In the genomic region with DNA sequence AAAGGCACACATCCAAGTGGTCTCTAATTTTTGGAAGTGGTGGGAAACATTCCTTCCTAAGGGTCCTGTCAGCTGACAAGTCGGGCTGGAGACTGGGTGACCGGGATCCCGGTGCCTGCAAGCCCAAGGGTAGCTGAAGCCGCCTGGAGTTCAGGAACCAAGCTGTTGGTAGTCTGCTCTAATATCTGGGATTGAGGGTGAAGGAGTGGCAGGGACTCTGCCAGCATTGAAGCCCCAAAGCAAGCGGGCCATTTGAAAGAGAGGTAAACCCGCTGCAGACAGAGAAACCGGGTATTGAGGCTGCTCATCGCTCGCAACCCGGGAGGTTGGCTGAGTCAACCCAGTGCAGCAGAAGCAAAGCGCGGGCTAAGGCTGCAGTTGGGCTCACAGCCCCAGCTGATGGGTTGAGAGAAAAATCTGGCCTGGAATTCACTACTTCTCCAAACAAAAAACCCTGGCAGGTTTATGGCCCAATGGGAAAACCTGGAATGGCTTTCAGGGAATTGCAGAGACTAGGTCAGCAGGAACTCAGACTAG, we compare ENCODE assay signal across 8 cellular contexts. TPM values are rescaled to one million over a fixed set of nuclear protein-coding genes. Genes with fewer than 3 reads are reported as not detected.
A peak's percentile ranks its signal among the peaks of the same experiment; 100 is the strongest.
DNase-seq lines count a peak whose midpoint lies in the region; ATAC-seq and TF ChIP-seq lines count a peak whose summit lies in the region.

No MANE protein-coding gene starts in this region.

- WGBS in psoas muscle, 3 donors = 4 to 5% (median 4%) methylated on average over 12 of the region's 12 CpGs

- peak overlapping the region; percentile 89 for H2AFZ ChIP-seq in GM23338

- TF ChIP-seq CTCF in GM23338 (conservative IDR thresholded peaks at IDR 0.05; ENCODE audit: low read depth in 2 of 2) = no peak
- no peak for TF ChIP-seq CTCF in right atrium auricular region (IDR thresholded peaks at IDR 0.05)
- no peak for TF ChIP-seq CTCF in psoas muscle (IDR thresholded peaks at IDR 0.05)

- POLR2A ChIA-PET in CD8-positive, alpha-beta memory T cell (lab: Charles Lee) = no interaction called here

- H3K9me2 ChIP-seq in GM23338 (ENCODE audit: insufficient read depth) = no peaks in the 10 kb centered on the region

- peak; percentile 86 for DNase-seq in AG08395 (ENCODE audit: low spot score)
- peak; percentile 97 for DNase-seq in GM23338 (ENCODE audit: low spot score)
- DNase-seq in NCI-H2227 treated with DMSO at 0.1 percent for 48 hours (lab: John Stamatoyannopoulos, UW) = peak; percentile 91
- DNase-seq in amygdala (lab: John Stamatoyannopoulos, UW) = peak in 38 of 56 donors; percentile 2 to 57 (median 12)
- DNase-seq in right atrium auricular region (ENCODE audit: low spot score) = no peak
- DNase-seq in psoas muscle = peak; percentile 36 to 56
- DNase-seq in epidermal melanocyte (ENCODE audit: insufficient read length, low spot score) = no peak
- DNase-seq in CD8-positive, alpha-beta memory T cell = no peak

- H3K27ac ChIP-seq in GM23338 (ENCODE audit: low read depth) (no peak overlapping the region), right atrium auricular region (no peak overlapping the region), psoas muscle (no peak overlapping the region)
- no peak overlapping the region for H3K27ac ChIP-seq in CD8-positive, alpha-beta memory T cell (ENCODE audit: low read depth, low read length)

- no peaks in the 10 kb centered on the region for H3K36me3 ChIP-seq in GM23338 (ENCODE audit: insufficient read depth)
- no peaks in the 10 kb centered on the region for H3K36me3 ChIP-seq in right atrium auricular region
- no peaks in the 10 kb centered on the region for H3K36me3 ChIP-seq in psoas muscle (ENCODE audit: insufficient read depth in 1 of 2, low read depth in 1 of 2)
- no peaks in the 10 kb centered on the region for H3K36me3 ChIP-seq in CD8-positive, alpha-beta memory T cell (ENCODE audit: insufficient read depth, low read length)

- no peaks in the 10 kb centered on the region for H3K9me3 ChIP-seq in right atrium auricular region
- no peaks in the 10 kb centered on the region for H3K9me3 ChIP-seq in psoas muscle
- H3K9me3 ChIP-seq in CD8-positive, alpha-beta memory T cell (ENCODE audit: low read length) = no peaks in the 10 kb centered on the region

- no peaks in the 10 kb centered on the region for H3K79me2 ChIP-seq in GM23338 (replicated peaks; ENCODE audit: insufficient read depth)

- H3K27me3 Mint-ChIP-seq in GM23338 (ENCODE audit: insufficient read depth, low read depth, poor library complexity) = no peaks in the 10 kb centered on the region
- H3K27me3 Mint-ChIP-seq in CD8-positive, alpha-beta memory T cell = peaks cover 46 to 65% of the 10 kb centered on the region in 2 donors

- H3K27me3 ChIP-seq in GM23338 (ENCODE audit: insufficient read depth) (peaks cover 25% of the 10 kb centered on the region), right atrium auricular region (peaks cover 0 to 6% of the 10 kb centered on the region in 2 donors), psoas muscle (ENCODE audit: insufficient read depth in 3 of 3, low read length in 2 of 3) (peaks cover 0 to 26% (median 8%) of the 10 kb centered on the region in 3 donors)
- H3K27me3 ChIP-seq in CD8-positive, alpha-beta memory T cell (ENCODE audit: insufficient read depth, low read length, poor library complexity, severe bottlenecking) = peaks cover 21% of the 10 kb centered on the region

- no peaks in the 10 kb centered on the region for H3F3A ChIP-seq in GM23338 (replicated peaks; ENCODE audit: low read depth)

- ATAC-seq in GM23338 = peak; percentile 98
- ATAC-seq in psoas muscle = peak in 3 of 4 donors; percentile 50 to 71 (median 59)

- H3K4me1 ChIP-seq in GM23338 (ENCODE audit: insufficient read depth) (0 out of 2 replicates have a peak, but pooled peaks cover 4% of the 10 kb centered on the region), right atrium auricular region (peaks cover 0 to 10% of the 10 kb centered on the region in 2 donors), psoas muscle (no peaks in the 10 kb centered on the region)
- H3K4me1 ChIP-seq in CD8-positive, alpha-beta memory T cell (ENCODE audit: insufficient read depth, low read length) = no peaks in the 10 kb centered on the region

- H3K27ac Mint-ChIP-seq in GM23338 = no peak overlapping the region
- no peak overlapping the region for H3K27ac Mint-ChIP-seq in CD8-positive, alpha-beta memory T cell

- H4K20me1 ChIP-seq in GM23338 (replicated peaks; ENCODE audit: insufficient read depth) = no peaks in the 10 kb centered on the region

- H3K4me2 ChIP-seq in GM23338 = peak overlapping the region; percentile 78

- H3K4me3 ChIP-seq in GM23338 (peak overlapping the region; percentile 56), right atrium auricular region (peak overlapping the region; percentile 16 to 38), psoas muscle (peak overlapping the region; percentile 38)
- no peak overlapping the region for H3K4me3 ChIP-seq in CD8-positive, alpha-beta memory T cell (ENCODE audit: low read length)

- no peaks in the 10 kb centered on the region for H3K9me3 Mint-ChIP-seq in GM23338
- H3K9me3 Mint-ChIP-seq in CD8-positive, alpha-beta memory T cell = no peaks in the 10 kb centered on the region

- intact Hi-C loops in psoas muscle (cut with DNase I) = no loop called here

- CTCF ChIA-PET in CD8-positive, alpha-beta memory T cell (lab: Charles Lee) = interaction anchor here (1.8 kb wide), 1 partner anchor 185 kb away, joined by 5 read pairs; no protein-coding TSS in a partner anchor

- peak overlapping the region; percentile 82 for H3K4me3 Mint-ChIP-seq in GM23338
- peak overlapping the region in 1 of 7 donors; percentile 13 for H3K4me3 Mint-ChIP-seq in CD8-positive, alpha-beta memory T cell

- no peaks in the 10 kb centered on the region for H3K36me3 Mint-ChIP-seq in GM23338 (ENCODE audit: low read depth)
- no peaks in the 10 kb centered on the region for H3K36me3 Mint-ChIP-seq in CD8-positive, alpha-beta memory T cell

- H3K4me1 Mint-ChIP-seq in GM23338 = peaks cover 4% of the 10 kb centered on the region; the same call in 2 of the 3 replicates
- peaks cover 0 to 11% (median 0%) of the 10 kb centered on the region in 3 donors for H3K4me1 Mint-ChIP-seq in CD8-positive, alpha-beta memory T cell

TF ChIP-seq in GM23338, 12 proteins besides CTCF, POLR2A, EP300 and RAD21 (continues in another document):
- TF ChIP-seq, protein P1, sequence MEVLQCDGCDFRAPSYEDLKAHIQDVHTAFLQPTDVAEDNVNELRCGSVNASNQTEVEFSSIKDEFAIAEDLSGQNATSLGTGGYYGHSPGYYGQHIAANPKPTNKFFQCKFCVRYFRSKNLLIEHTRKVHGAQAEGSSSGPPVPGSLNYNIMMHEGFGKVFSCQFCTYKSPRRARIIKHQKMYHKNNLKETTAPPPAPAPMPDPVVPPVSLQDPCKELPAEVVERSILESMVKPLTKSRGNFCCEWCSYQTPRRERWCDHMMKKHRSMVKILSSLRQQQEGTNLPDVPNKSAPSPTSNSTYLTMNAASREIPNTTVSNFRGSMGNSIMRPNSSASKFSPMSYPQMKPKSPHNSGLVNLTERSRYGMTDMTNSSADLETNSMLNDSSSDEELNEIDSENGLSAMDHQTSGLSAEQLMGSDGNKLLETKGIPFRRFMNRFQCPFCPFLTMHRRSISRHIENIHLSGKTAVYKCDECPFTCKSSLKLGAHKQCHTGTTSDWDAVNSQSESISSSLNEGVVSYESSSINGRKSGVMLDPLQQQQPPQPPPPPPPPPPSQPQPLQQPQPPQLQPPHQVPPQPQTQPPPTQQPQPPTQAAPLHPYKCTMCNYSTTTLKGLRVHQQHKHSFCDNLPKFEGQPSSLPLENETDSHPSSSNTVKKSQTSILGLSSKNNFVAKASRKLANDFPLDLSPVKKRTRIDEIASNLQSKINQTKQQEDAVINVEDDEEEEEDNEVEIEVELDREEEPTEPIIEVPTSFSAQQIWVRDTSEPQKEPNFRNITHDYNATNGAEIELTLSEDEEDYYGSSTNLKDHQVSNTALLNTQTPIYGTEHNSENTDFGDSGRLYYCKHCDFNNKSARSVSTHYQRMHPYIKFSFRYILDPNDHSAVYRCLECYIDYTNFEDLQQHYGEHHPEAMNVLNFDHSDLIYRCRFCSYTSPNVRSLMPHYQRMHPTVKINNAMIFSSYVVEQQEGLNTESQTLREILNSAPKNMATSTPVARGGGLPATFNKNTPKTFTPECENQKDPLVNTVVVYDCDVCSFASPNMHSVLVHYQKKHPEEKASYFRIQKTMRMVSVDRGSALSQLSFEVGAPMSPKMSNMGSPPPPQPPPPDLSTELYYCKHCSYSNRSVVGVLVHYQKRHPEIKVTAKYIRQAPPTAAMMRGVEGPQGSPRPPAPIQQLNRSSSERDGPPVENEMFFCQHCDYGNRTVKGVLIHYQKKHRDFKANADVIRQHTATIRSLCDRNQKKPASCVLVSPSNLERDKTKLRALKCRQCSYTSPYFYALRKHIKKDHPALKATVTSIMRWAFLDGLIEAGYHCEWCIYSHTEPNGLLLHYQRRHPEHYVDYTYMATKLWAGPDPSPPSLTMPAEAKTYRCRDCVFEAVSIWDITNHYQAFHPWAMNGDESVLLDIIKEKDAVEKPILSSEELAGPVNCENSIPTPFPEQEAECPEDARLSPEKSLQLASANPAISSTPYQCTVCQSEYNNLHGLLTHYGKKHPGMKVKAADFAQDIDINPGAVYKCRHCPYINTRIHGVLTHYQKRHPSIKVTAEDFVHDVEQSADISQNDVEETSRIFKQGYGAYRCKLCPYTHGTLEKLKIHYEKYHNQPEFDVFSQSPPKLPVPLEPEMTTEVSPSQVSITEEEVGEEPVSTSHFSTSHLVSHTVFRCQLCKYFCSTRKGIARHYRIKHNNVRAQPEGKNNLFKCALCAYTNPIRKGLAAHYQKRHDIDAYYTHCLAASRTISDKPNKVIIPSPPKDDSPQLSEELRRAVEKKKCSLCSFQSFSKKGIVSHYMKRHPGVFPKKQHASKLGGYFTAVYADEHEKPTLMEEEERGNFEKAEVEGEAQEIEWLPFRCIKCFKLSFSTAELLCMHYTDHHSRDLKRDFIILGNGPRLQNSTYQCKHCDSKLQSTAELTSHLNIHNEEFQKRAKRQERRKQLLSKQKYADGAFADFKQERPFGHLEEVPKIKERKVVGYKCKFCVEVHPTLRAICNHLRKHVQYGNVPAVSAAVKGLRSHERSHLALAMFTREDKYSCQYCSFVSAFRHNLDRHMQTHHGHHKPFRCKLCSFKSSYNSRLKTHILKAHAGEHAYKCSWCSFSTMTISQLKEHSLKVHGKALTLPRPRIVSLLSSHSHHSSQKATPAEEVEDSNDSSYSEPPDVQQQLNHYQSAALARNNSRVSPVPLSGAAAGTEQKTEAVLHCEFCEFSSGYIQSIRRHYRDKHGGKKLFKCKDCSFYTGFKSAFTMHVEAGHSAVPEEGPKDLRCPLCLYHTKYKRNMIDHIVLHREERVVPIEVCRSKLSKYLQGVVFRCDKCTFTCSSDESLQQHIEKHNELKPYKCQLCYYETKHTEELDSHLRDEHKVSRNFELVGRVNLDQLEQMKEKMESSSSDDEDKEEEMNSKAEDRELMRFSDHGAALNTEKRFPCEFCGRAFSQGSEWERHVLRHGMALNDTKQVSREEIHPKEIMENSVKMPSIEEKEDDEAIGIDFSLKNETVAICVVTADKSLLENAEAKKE (CRISPR knock-in tag; IDR thresholded peaks at IDR 0.05) = peak; percentile 75

RNA-seq across cellular contexts. Expression of a gene that starts 28.2 kb away (rescaled TPM):
- total RNA-seq in GM23338 (2014; rRNA removed; shearing (Covaris generic)) = 28.4 TPM in 2 replicates
- polyA plus RNA-seq in GM23338 (2016; fragmentation: Nextera tagmentation; extraction: Ambion mirVana) (10.4 and 12.5 TPM in 2 replicates), psoas muscle (10 to 100 TPM; 13.4 to 37.6 (median 22.1) TPM)
- total RNA-seq in right atrium auricular region (10 to 100 TPM; 30.7 to 47.9 TPM), psoas muscle (10 to 100 TPM; 35.7 to 52.6 (median 40.9) TPM)
- 10 to 100 TPM; 16.7 to 17.1 TPM for total RNA-seq in CD8-positive, alpha-beta memory T cell
- polyA plus RNA-seq in CD8-positive, alpha-beta memory T cell = 33.4 TPM

Comparison
In these comparisons a context has a peak if more than half of its experiments do, and no peak if none do; other contexts are left out.
1. DNase-seq: peak in AG08395 (single experiment), GM23338 (single experiment), NCI-H2227 treated with DMSO at 0.1 percent for 48 hours (single experiment), amygdala (38 of 56) and psoas muscle (2 of 2); none in right atrium auricular region (single experiment), epidermal melanocyte (single experiment) and CD8-positive, alpha-beta memory T cell (0 of 5).